ENCODE assay signal across 20 cellular contexts in genomic region chrX:42797646-42798045, GRCh38. TPM values are rescaled to one million over a fixed set of nuclear protein-coding genes. Genes with fewer than 3 reads are reported as not detected.
DNase-seq lines count a peak whose midpoint lies in the region; ATAC-seq and TF ChIP-seq lines count a peak whose summit lies in the region.
"Had no signal": no experiment of that assay in that cellular context is flagged by ENCODE, and none has a peak within 500 bp of the region (broad histone marks: within the 10 kb centered on the region; RNA-seq: fewer than 3 reads in every experiment).

No MANE protein-coding gene starts in this region.

- ATAC-seq in Right ventricle myocardium inferior (no peak), HG02623 (IDR thresholded peaks at IDR 0.05; ENCODE audit: unreplicated experiment) (no peak)
- ATAC-seq: effector memory CD8-positive, alpha-beta T cell; heart left ventricle; left lobe of liver had no signal

- TF ChIP-seq CTCF in epithelial cell of esophagus (IDR thresholded peaks at IDR 0.05; ENCODE audit: insufficient read depth, low read depth, low read length, missing control alignments): no peak

- intact Hi-C loops in Right ventricle myocardium inferior (cut with DNase I): no loop called here

- DNase-seq in EH (ENCODE audit: low read depth) (peak; percentile 54), HT-29 (ENCODE audit: low spot score) (peak; percentile 13), epithelial cell of esophagus (ENCODE audit: low read depth) (peak; percentile 2), renal cortical epithelial cell (ENCODE audit: low read depth) (peak; percentile 48), HCEC 1CT (no peak), Right ventricle myocardium inferior (ENCODE audit: missing footprints) (no peak), mesenteric fat pad (ENCODE audit: low spot score) (no peak)
- DNase-seq: brain microvascular endothelial cell; effector memory CD8-positive, alpha-beta T cell; H9; heart left ventricle; NCI-H1417; NCI-H69 had no signal

- H3K4me3 ChIP-seq in epithelial cell of esophagus (ENCODE audit: low read length): no peak overlapping the region
- H3K4me3 ChIP-seq: heart left ventricle, tibial nerve had no signal

RNA-seq across cellular contexts. Expression of gene PPP1R2C, which starts 19.7 kb away (rescaled TPM):
- total RNA-seq in HT-29 (2014; rRNA removed; shearing (Covaris generic)): not detected in 2 replicates
- total RNA-seq in renal cortical epithelial cell (not detected in 2 replicates), Right ventricle myocardium inferior (not detected), mesenteric fat pad (not detected)
- total RNA-seq: Caco-2, H9, heart left ventricle, left lobe of liver, neural crest cell, progenitor cell of endocrine pancreas, skeletal muscle tissue, tibial nerve had no signal

Comparison
In these comparisons a context has a peak if more than half of its experiments do, and no peak if none do; other contexts are left out.
1. DNase-seq: peak in EH (single experiment), HT-29 (single experiment), epithelial cell of esophagus (single experiment) and renal cortical epithelial cell (single experiment); none in HCEC 1CT (single experiment), Right ventricle myocardium inferior (single experiment) and mesenteric fat pad (single experiment).